22 cellular contexts compared by ENCODE assay signal in genomic region chr6:138230759-138231398, GRCh38. TPM values are rescaled to one million over a fixed set of nuclear protein-coding genes. Genes with fewer than 3 reads are reported as not detected.
DNase-seq lines count a peak whose midpoint lies in the region; TF ChIP-seq lines count a peak whose summit lies in the region.
"Had no signal": no experiment of that assay in that cellular context is flagged by ENCODE, and none has a peak within 500 bp of the region (broad histone marks: within the 10 kb centered on the region; RNA-seq: fewer than 3 reads in every experiment).

No MANE protein-coding gene starts in this region.

- peak overlapping the region; percentile 98 for H3K27ac ChIP-seq in VCaP
- H3K27ac ChIP-seq in hepatocyte, result peak overlapping the region; percentile 85
- peak overlapping the region; percentile 15 for H3K27ac ChIP-seq in suprapubic skin
- no peak overlapping the region for H3K27ac ChIP-seq in smooth muscle cell (ENCODE audit: low read depth)
- H3K27ac ChIP-seq: foreskin keratinocyte, left lung had no signal

- TF ChIP-seq CTCF in VCaP (conservative IDR thresholded peaks at IDR 0.05) (no peak), hepatocyte (IDR thresholded peaks at IDR 0.05; ENCODE audit: poor library complexity) (no peak), suprapubic skin (IDR thresholded peaks at IDR 0.05) (no peak), smooth muscle cell (IDR thresholded peaks at IDR 0.05; ENCODE audit: borderline replicate concordance, insufficient read depth, poor library complexity, severe bottlenecking) (no peak)

- H3F3A ChIP-seq in smooth muscle cell (ENCODE audit: low read depth), result no peaks in the 10 kb centered on the region

- no peak for TF ChIP-seq EP300 in suprapubic skin (IDR thresholded peaks at IDR 0.05)

- TF ChIP-seq POLR2A in suprapubic skin (IDR thresholded peaks at IDR 0.05), result no peak

- no peak overlapping the region for H3K4me3 ChIP-seq in hepatocyte
- H3K4me3 ChIP-seq in suprapubic skin, result no peak overlapping the region
- H3K4me3 ChIP-seq in smooth muscle cell, result no peak overlapping the region
- H3K4me3 ChIP-seq: left lung had no signal

- H3K4me2 ChIP-seq in hepatocyte (peak overlapping the region; percentile 51), smooth muscle cell (no peak overlapping the region)

- DNase-seq in NCI-H1417 (lab: John Stamatoyannopoulos, UW) (peak in 2 of 3 experiments; percentile 50 to 66), NCI-H1417 treated with DMSO at 0.1 percent for 48 hours (lab: John Stamatoyannopoulos, UW) (no peak), hepatocyte (ENCODE audit: low spot score) (no peak), suprapubic skin (ENCODE audit: low spot score in 2 of 2) (no peak), foreskin melanocyte (no peak), NCI-H2227 (lab: John Stamatoyannopoulos, UW; ENCODE audit: unreplicated experiment) (no peak), smooth muscle cell (lab: John Stamatoyannopoulos, UW; ENCODE audit: unreplicated experiment) (no peak)
- DNase-seq: activated CD8-positive, alpha-beta memory T cell treated with anti-CD3 and anti-CD28 coated beads, Interleukin-2, amount 50 U/mL, for 48 hours; central memory CD4-positive, alpha-beta T cell; erythroblast; hippocampal formation; left lung; midbrain; MM.1S; nephron progenitor cell; stimulated activated CD8-positive, alpha-beta memory T cell treated with anti-CD3 and anti-CD28 coated beads, Interleukin-4, amount 100 ng/mL, for 48 hours had no signal

- peaks cover 54% of the 10 kb centered on the region for H3K4me1 ChIP-seq in hepatocyte (ENCODE audit: insufficient read depth)
- H3K4me1 ChIP-seq in suprapubic skin, result no peaks in the 10 kb centered on the region
- H3K4me1 ChIP-seq in smooth muscle cell (ENCODE audit: low read depth), result no peaks in the 10 kb centered on the region
- H3K4me1 ChIP-seq: left lung had no signal

- H3K27me3 ChIP-seq in hepatocyte (no peaks in the 10 kb centered on the region), suprapubic skin (no peaks in the 10 kb centered on the region), smooth muscle cell (ENCODE audit: low read depth) (no peaks in the 10 kb centered on the region)
- H3K27me3 ChIP-seq: foreskin keratinocyte, left lung had no signal

- 73% methylated on average over 3 of the region's 3 CpGs for WGBS in hepatocyte (ENCODE audit: low lambda C conversion rate, missing lambda C conversion rate)
- 61% methylated on average over 3 of the region's 3 CpGs for WGBS in suprapubic skin
- 88% methylated on average over 3 of the region's 3 CpGs for WGBS in smooth muscle cell (ENCODE audit: low lambda C conversion rate)

- H3K9ac ChIP-seq in smooth muscle cell (ENCODE audit: low read depth), result no peak overlapping the region

- no peaks in the 10 kb centered on the region for H4K20me1 ChIP-seq in hepatocyte (ENCODE audit: insufficient read depth, poor library complexity, severe bottlenecking)
- no peaks in the 10 kb centered on the region for H4K20me1 ChIP-seq in smooth muscle cell (ENCODE audit: low read depth)

- H3K36me3 ChIP-seq in hepatocyte (replicated peaks; ENCODE audit: insufficient read depth, low read depth) (no peaks in the 10 kb centered on the region), suprapubic skin (no peaks in the 10 kb centered on the region), smooth muscle cell (ENCODE audit: low read depth) (no peaks in the 10 kb centered on the region)
- H3K36me3 ChIP-seq: left lung had no signal

- no peaks in the 10 kb centered on the region for H3K9me3 ChIP-seq in hepatocyte (ENCODE audit: low read depth)
- no peaks in the 10 kb centered on the region for H3K9me3 ChIP-seq in suprapubic skin
- no peaks in the 10 kb centered on the region for H3K9me3 ChIP-seq in smooth muscle cell (replicated peaks; ENCODE audit: low read depth)
- H3K9me3 ChIP-seq: left lung had no signal

- H3K9me2 ChIP-seq in hepatocyte (replicated peaks; ENCODE audit: insufficient read depth), result no peaks in the 10 kb centered on the region

- H2AFZ ChIP-seq in hepatocyte (no peak overlapping the region), smooth muscle cell (ENCODE audit: low read depth) (no peak overlapping the region)

- H3K79me2 ChIP-seq in hepatocyte (no peaks in the 10 kb centered on the region), smooth muscle cell (ENCODE audit: low read depth) (no peaks in the 10 kb centered on the region)

RNA-seq across cellular contexts. Expression of gene PBOV1, which starts 12.6 kb away (rescaled TPM):
- not detected in 2 replicates for total RNA-seq in hepatocyte
- not detected in 2 replicates for polyA plus RNA-seq in hepatocyte
- total RNA-seq in suprapubic skin, result not detected
- total RNA-seq in smooth muscle cell, result not detected in 2 replicates
- polyA plus RNA-seq in smooth muscle cell, result not detected in 2 replicates
- total RNA-seq: A172; activated T-helper 17 cell treated with anti-CD3 and anti-CD28 coated beads, Interleukin-2, amount 50 U/mL, for 72 hours; foreskin keratinocyte; left lung; posterior vena cava; urinary bladder had no signal
- polyA plus RNA-seq: foreskin keratinocyte, urinary bladder had no signal

Comparison
In these comparisons a context has a peak if more than half of its experiments do, and no peak if none do; other contexts are left out.
1. DNase-seq: peak in NCI-H1417 (2 of 3); none in NCI-H1417 treated with DMSO at 0.1 percent for 48 hours (single experiment), hepatocyte (single experiment), suprapubic skin (0 of 2), foreskin melanocyte (single experiment), NCI-H2227 (single experiment) and smooth muscle cell (single experiment).